In the genomic region with DNA sequence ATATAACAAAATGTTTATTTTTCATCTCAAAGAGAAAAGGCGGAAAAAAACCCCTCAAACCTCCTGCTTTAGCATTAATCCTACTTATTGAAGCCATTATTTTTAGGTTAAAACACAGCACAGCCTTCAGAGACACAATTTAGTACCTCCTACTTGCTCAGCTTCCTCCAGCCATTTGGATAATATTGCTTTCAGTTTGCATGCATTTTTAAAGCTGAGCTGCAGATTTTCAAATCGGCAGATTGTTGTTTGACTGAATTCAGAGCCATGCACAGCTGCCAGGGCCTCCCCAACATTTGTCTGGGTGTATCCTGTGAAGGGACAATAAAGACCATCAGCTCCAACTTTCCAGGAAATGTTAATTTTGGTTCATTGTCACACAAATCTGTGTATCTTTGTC, we compare ENCODE assay signal across 17 cellular contexts. TPM values are rescaled to one million over a fixed set of nuclear protein-coding genes. Genes with fewer than 3 reads are reported as not detected.
DNase-seq lines count a peak whose midpoint lies in the region; ATAC-seq, FAIRE-seq and TF ChIP-seq lines count a peak whose summit lies in the region.
"Had no signal": no experiment of that assay in that cellular context is flagged by ENCODE, and none has a peak within 500 bp of the region (broad histone marks: within the 10 kb centered on the region; RNA-seq: fewer than 3 reads in every experiment).

No MANE protein-coding gene starts in this region.

- H3K36me3 ChIP-seq in DND-41 (ENCODE audit: insufficient read depth, low read length): no peaks in the 10 kb centered on the region
- no peaks in the 10 kb centered on the region for H3K36me3 ChIP-seq in heart left ventricle

- no peaks in the 10 kb centered on the region for H4K20me1 ChIP-seq in DND-41 (ENCODE audit: insufficient read depth, low read length)

- no peak overlapping the region for H3K9ac ChIP-seq in DND-41 (ENCODE audit: low read depth, low read length)

- TF ChIP-seq CTCF in A549 (IDR thresholded peaks at IDR 0.05) (no peak), DND-41 (IDR thresholded peaks at IDR 0.05; ENCODE audit: borderline replicate concordance, extremely low read depth, low read length, poor library complexity, severe bottlenecking) (no peak), heart left ventricle (IDR thresholded peaks at IDR 0.05) (no peak)

- POLR2A ChIA-PET in A549 (lab: Yijun Ruan, JAX): no interaction called here

- H3K4me1 ChIP-seq in A549: peaks cover 43% of the 10 kb centered on the region
- H3K4me1 ChIP-seq in DND-41 (ENCODE audit: insufficient read depth, low read length): peaks cover 5% of the 10 kb centered on the region; the same call in 1 of the 2 replicates
- no peaks in the 10 kb centered on the region for H3K4me1 ChIP-seq in heart left ventricle

- DNase-seq in A549 (ENCODE audit: low read depth in 1 of 2, low spot score in 1 of 2) (peak in 1 of 2 experiments; percentile 16), DND-41 (no peak), UCSD-AML1 (lab: John Stamatoyannopoulos, UW; ENCODE audit: unreplicated experiment) (peak; percentile 3), left lobe of liver (ENCODE audit: low spot score) (no peak), GM19238 (ENCODE audit: insufficient read length, low spot score) (no peak), NOMO-1 treated with DMSO at 0.1 percent for 48 hours (lab: John Stamatoyannopoulos, UW; ENCODE audit: unreplicated experiment) (no peak), heart left ventricle (no peak), iPS-NIHi7 (ENCODE audit: extremely low spot score) (no peak)
- DNase-seq: Caco-2; CD8-positive, alpha-beta T cell; GF-D8 had no signal

- H3K27me3 ChIP-seq in DND-41 (ENCODE audit: insufficient read depth, low read length, poor library complexity) (no peaks in the 10 kb centered on the region), heart left ventricle (no peaks in the 10 kb centered on the region)

- H3K4me2 ChIP-seq in A549 (peak overlapping the region; percentile 81), DND-41 (ENCODE audit: insufficient read depth, low read length) (no peak overlapping the region)

- CTCF ChIA-PET in A549 (lab: Yijun Ruan, JAX): interaction anchor here (1.2 to 3.7 kb wide), 4 partner anchors 89 to 744 kb away, joined by 4 to 29 read pairs (median 15); a partner anchor contains a TSS

- no peak for FAIRE-seq in A549 (lab: Jason Lieb, UNC)

- TF ChIP-seq POLR2A in A549 (IDR thresholded peaks at IDR 0.05; ENCODE audit: low read length) (no peak), heart left ventricle (IDR thresholded peaks at IDR 0.05) (no peak)

- H2AFZ ChIP-seq in DND-41 (ENCODE audit: low read depth, low read length): peak overlapping the region; percentile 49; the same call in 1 of the 2 replicates

- H3K9me3 ChIP-seq in A549: no peaks in the 10 kb centered on the region
- no peaks in the 10 kb centered on the region for H3K9me3 ChIP-seq in DND-41 (ENCODE audit: insufficient read depth, low read length, severe bottlenecking)
- H3K9me3 ChIP-seq in heart left ventricle: no peaks in the 10 kb centered on the region
- H3K9me3 ChIP-seq: Caco-2 had no signal

- H3K79me2 ChIP-seq in DND-41 (ENCODE audit: insufficient read depth, low read length): no peaks in the 10 kb centered on the region

- H3K27ac ChIP-seq in A549: peak overlapping the region; percentile 64 to 77
- H3K27ac ChIP-seq in DND-41 (ENCODE audit: low read length): no peak overlapping the region
- H3K27ac ChIP-seq in heart left ventricle: no peak overlapping the region
- H3K27ac ChIP-seq: HL-60 had no signal

- no peak for TF ChIP-seq RAD21 in A549 (conservative IDR thresholded peaks at IDR 0.05 in 1 of 2, IDR thresholded peaks at IDR 0.05 in 1 of 2)

- 14% methylated on average over 2 of the region's 2 CpGs for WGBS in A549 (ENCODE audit: missing lambda C conversion rate)
- 66 to 79% (median 68%) methylated on average over 2 of the region's 2 CpGs for WGBS in heart left ventricle, 4 donors

- ATAC-seq in A549 (no peak; a peak in 1 of 6 replicates), DND-41 (ENCODE audit: insufficient read depth, low read depth) (peak; percentile 57; the same call in 1 of the 3 replicates), left lobe of liver (peak; percentile 40), heart left ventricle (no peak)
- ATAC-seq: CD8-positive, alpha-beta T cell; HCT116 had no signal

- no peak for TF ChIP-seq EP300 in A549 (IDR thresholded peaks at IDR 0.05)

- intact Hi-C loops in heart left ventricle (cut with DNase I): no loop called here

- H3K4me3 ChIP-seq in A549: no peak overlapping the region
- no peak overlapping the region for H3K4me3 ChIP-seq in DND-41 (ENCODE audit: low read depth in 1 of 2, low read length in 2 of 2)
- H3K4me3 ChIP-seq in heart left ventricle: no peak overlapping the region

TF ChIP-seq in A549, 52 proteins besides CTCF, POLR2A, EP300 and RAD21:
- TF ChIP-seq BHLHE40 (IDR thresholded peaks at IDR 0.05; ENCODE audit: low read depth, low read length) (no peak), CHD2 (IDR thresholded peaks at IDR 0.05; ENCODE audit: low read length, partially characterized antibody) (no peak), ZC3H11A (IDR thresholded peaks at IDR 0.05) (no peak), RARB (CRISPR knock-in tag; IDR thresholded peaks at IDR 0.05) (no peak)

RNA-seq across cellular contexts. Expression of a gene that starts 14.5 kb away (rescaled TPM):
- 0.17 and 0.59 TPM in 2 replicates for polyA plus RNA-seq in A549 (2011; rRNA removed)
- not detected in 2 replicates for polyA plus RNA-seq in A549 (2012; cell fraction: cytosol; rRNA removed)
- polyA plus RNA-seq in A549 (2012; cell fraction: nucleus; rRNA removed): not detected in 2 replicates
- not detected in 3 replicates for polyA plus RNA-seq in A549 (2017; fragmentation: RNase III; extraction: RNeasy Plus Mini Kit Qiagen cat#74134 plus additional on column Dnase treatment)
- polyA minus RNA-seq in A549 (2011; rRNA and poly(A)+ RNA removed): not detected in 2 replicates
- total RNA-seq in left lobe of liver: not detected
- total RNA-seq in heart left ventricle: not detected
- not detected for polyA plus RNA-seq in heart left ventricle
- total RNA-seq: A172; Caco-2; CD8-positive, alpha-beta T cell; H4 had no signal
- polyA plus RNA-seq: BJ, CD14-positive monocyte had no signal

RNA-seq across cellular contexts. Expression of a gene that starts 34.8 kb away (rescaled TPM):
- polyA plus RNA-seq in A549 (2011; rRNA removed) (51.4 and 85.8 TPM in 2 replicates), A549 (2017; fragmentation: RNase III; extraction: RNeasy Plus Mini Kit Qiagen cat#74134 plus additional on column Dnase treatment) (50.9 to 57.2 TPM (median 56.9 TPM) in 3 replicates), heart left ventricle (10 to 100 TPM; 13.6 to 28.3 TPM)
- 20.5 and 25.0 TPM in 2 replicates for polyA plus RNA-seq in A549 (2012; cell fraction: cytosol; rRNA removed)
- 15.2 and 17.6 TPM in 2 replicates for polyA plus RNA-seq in A549 (2012; cell fraction: nucleus; rRNA removed)
- polyA minus RNA-seq in A549 (2011; rRNA and poly(A)+ RNA removed): 9.2 and 9.5 TPM in 2 replicates
- total RNA-seq in left lobe of liver (18.1 TPM), heart left ventricle (10 to 100 TPM; 25.3 to 42.3 (median 32.0) TPM)

Comparison
In these comparisons a context has a peak if more than half of its experiments do, and no peak if none do; other contexts are left out.
1. ATAC-seq: peak in DND-41 (single experiment) and left lobe of liver (single experiment); none in A549 (0 of 2) and heart left ventricle (0 of 4).
2. H3K27ac ChIP-seq: peak in A549 (2 of 2); none in DND-41 (single experiment) and heart left ventricle (0 of 12).